Comparison of ENCODE assay signal across 14 cellular contexts in genomic region chr3:169657351-169658124, GRCh38. TPM values are rescaled to one million over a fixed set of nuclear protein-coding genes. Genes with fewer than 3 reads are reported as not detected.
DNase-seq lines count a peak whose midpoint lies in the region; ATAC-seq, FAIRE-seq and TF ChIP-seq lines count a peak whose summit lies in the region.
"Had no signal": no experiment of that assay in that cellular context is flagged by ENCODE, and none has a peak within 500 bp of the region (broad histone marks: within the 10 kb centered on the region; RNA-seq: fewer than 3 reads in every experiment).

No MANE protein-coding gene starts in this region.

- peaks cover 65% of the 10 kb centered on the region for H3K4me1 Mint-ChIP-seq in WTC11

- POLR2A ChIA-PET in WTC11 (lab: Charles Lee) (no interaction called here), OCI-LY7 (lab: Charles Lee) (interaction anchor here (0.6 kb wide), 1 partner anchor 1319 kb away, joined by 3 read pairs; no protein-coding TSS in a partner anchor)

- ATAC-seq in WTC11 (no peak), pancreas (peak; percentile 24 to 47 (median 41)), HG03095 (IDR thresholded peaks at IDR 0.05; ENCODE audit: unreplicated experiment) (no peak), GM21528 (IDR thresholded peaks at IDR 0.05; ENCODE audit: low FRiP score, unreplicated experiment) (no peak)
- ATAC-seq: stimulated activated naive CD8-positive, alpha-beta T cell treated with anti-CD3 and anti-CD28 coated beads, Interleukin-15, Interleukin-2, amounts not matched to agents 100 U/mL and 50 U/mL, for 24 hours had no signal

- intact Hi-C loops in pancreas (cut with DNase I) (no loop called here), vagina (cut with DNase I) (no loop called here), OCI-LY7 (cut with micrococcal nuclease; ENCODE audit: unreplicated experiment) (no loop called here)

- no peaks in the 10 kb centered on the region for H3K36me3 Mint-ChIP-seq in WTC11

- no peaks in the 10 kb centered on the region for H3K9me2 ChIP-seq in OCI-LY7 (ENCODE audit: insufficient read depth, low read length)

- H3K27ac Mint-ChIP-seq in WTC11 = no peak overlapping the region
- H3K27ac Mint-ChIP-seq: T-helper 1 cell treated with Interleukin-12 subunit alpha and Interleukin-12 subunit beta and Interleukin-4 antibody, amounts not matched to agents 30 μg/mL and 1 μg/mL, for 36 hours had no signal

- no peak for TF ChIP-seq POLR2A in vagina (IDR thresholded peaks at IDR 0.05)

- TF ChIP-seq CTCF in WTC11 (IDR thresholded peaks at IDR 0.05) (no peak), pancreas (IDR thresholded peaks at IDR 0.05) (no peak), vagina (IDR thresholded peaks at IDR 0.05) (no peak), OCI-LY7 (conservative IDR thresholded peaks at IDR 0.05; ENCODE audit: low read length) (no peak)

- WGBS in pancreas, 2 donors = 2 to 8% methylated on average over 2 of the region's 2 CpGs

- H3K4me2 ChIP-seq in OCI-LY7 (ENCODE audit: low read length) = no peak overlapping the region

- H3K9me3 ChIP-seq in HAP-1 (no peaks in the 10 kb centered on the region), pancreas (no peaks in the 10 kb centered on the region), vagina (no peaks in the 10 kb centered on the region), OCI-LY7 (ENCODE audit: low read length) (no peaks in the 10 kb centered on the region)

- H2AFZ ChIP-seq in OCI-LY7 (ENCODE audit: low read length) = no peak overlapping the region

- no peaks in the 10 kb centered on the region for H4K20me1 ChIP-seq in OCI-LY7 (ENCODE audit: insufficient read depth, low read length)

- in situ Hi-C loops in HAP-1 (cut with MboI; ENCODE audit: low sequenced_read_pairs) = no loop called here

- H3K9me3 Mint-ChIP-seq in WTC11 = no peaks in the 10 kb centered on the region
- H3K9me3 Mint-ChIP-seq: T-helper 1 cell treated with Interleukin-12 subunit alpha and Interleukin-12 subunit beta and Interleukin-4 antibody, amounts not matched to agents 30 μg/mL and 1 μg/mL, for 36 hours had no signal

- no TSS peak for BruUV-seq in OCI-LY7 (replicated peaks; lab: Mats Ljungman, UMichigan)

- H3K27ac ChIP-seq in pancreas (peak overlapping the region in 2 of 4 donors; percentile 85 to 92), vagina (no peak overlapping the region), OCI-LY7 (ENCODE audit: low read depth, low read length, poor library complexity, severe bottlenecking) (no peak overlapping the region)

- FAIRE-seq in pancreas (lab: Jason Lieb, UNC) = no peak
- FAIRE-seq: GM18507 had no signal

- peaks cover 57% of the 10 kb centered on the region for H3K27me3 Mint-ChIP-seq in WTC11 (ENCODE audit: low read depth)

- DNase-seq in HAP-1 (ENCODE audit: low spot score in 2 of 2) (peak; percentile 73 to 86), NCI-H1417 treated with DMSO at 0.1 percent for 48 hours (lab: John Stamatoyannopoulos, UW) (peak; percentile 96), WTC11 (ENCODE audit: low spot score) (no peak), pancreas (peak in 4 of 6 donors; percentile 26 to 75 (median 58)), vagina (ENCODE audit: extremely low spot score in 2 of 2) (no peak), OCI-LY7 (ENCODE audit: low spot score) (no peak)
- DNase-seq: foreskin melanocyte; midbrain; stimulated activated CD4-positive, alpha-beta T cell treated with anti-CD3 and anti-CD28 coated beads, Interleukin-12 subunit alpha, Interleukin-12 subunit beta, amount 100 ng/mL, for 4 hours had no signal

- no peaks in the 10 kb centered on the region for H3K79me2 ChIP-seq in OCI-LY7 (ENCODE audit: insufficient read depth, low read depth, low read length)

- H3K4me3 Mint-ChIP-seq in WTC11 = peak overlapping the region; percentile 86

- no peaks in the 10 kb centered on the region for H3K27me3 ChIP-seq in HAP-1 (ENCODE audit: low read depth)
- peaks cover 0 to 7% (median 0%) of the 10 kb centered on the region in 4 donors for H3K27me3 ChIP-seq in pancreas
- H3K27me3 ChIP-seq in vagina = no peaks in the 10 kb centered on the region

- H3K4me3 ChIP-seq in HAP-1 (peak overlapping the region; percentile 13), pancreas (peak overlapping the region in 2 of 4 donors; percentile 66 to 75), vagina (peak overlapping the region in 1 of 2 donors; percentile 20), OCI-LY7 (ENCODE audit: low read depth, low read length, poor library complexity, severe bottlenecking) (no peak overlapping the region)

- CTCF ChIA-PET in WTC11 (lab: Charles Lee) = interaction anchor here (3.9 to 4.1 kb wide), 2 partner anchors 11 to 508 kb away, joined by 22 to 26 read pairs; no protein-coding TSS in a partner anchor
- CTCF ChIA-PET in OCI-LY7 (lab: Charles Lee; ENCODE audit: unreplicated experiment) = no interaction called here

- H3K36me3 ChIP-seq in HAP-1 (replicated peaks) (no peaks in the 10 kb centered on the region), pancreas (no peaks in the 10 kb centered on the region), vagina (no peaks in the 10 kb centered on the region), OCI-LY7 (ENCODE audit: insufficient read depth, low read length) (no peaks in the 10 kb centered on the region)

- H3K4me1 ChIP-seq in HAP-1 = peaks cover 57% of the 10 kb centered on the region
- peaks cover 0 to 21% (median 8%) of the 10 kb centered on the region in 3 donors for H3K4me1 ChIP-seq in pancreas
- H3K4me1 ChIP-seq in vagina = peaks cover 23% of the 10 kb centered on the region
- H3K4me1 ChIP-seq in OCI-LY7 (ENCODE audit: insufficient read depth, low read length, poor library complexity, severe bottlenecking) = no peaks in the 10 kb centered on the region

TF ChIP-seq in WTC11, 78 proteins besides CTCF, POLR2A, EP300 and RAD21 (continues in another document):
- TF ChIP-seq CREB1 (CRISPR knock-in tag; IDR thresholded peaks at IDR 0.05) (no peak), HMGXB4 (CRISPR knock-in tag; IDR thresholded peaks at IDR 0.05) (no peak), NR3C1 (CRISPR knock-in tag; conservative IDR thresholded peaks at IDR 0.05; ENCODE audit: low read depth) (no peak), USF2 (CRISPR knock-in tag; IDR thresholded peaks at IDR 0.05) (no peak), ZNF532 (CRISPR knock-in tag; IDR thresholded peaks at IDR 0.05; ENCODE audit: borderline replicate concordance) (no peak), FOXP1 (CRISPR knock-in tag; IDR thresholded peaks at IDR 0.05; ENCODE audit: borderline replicate concordance) (no peak), NR1H2 (CRISPR knock-in tag; IDR thresholded peaks at IDR 0.05) (no peak), CBFB (CRISPR knock-in tag; IDR thresholded peaks at IDR 0.05; ENCODE audit: low read depth) (no peak)

RNA-seq across cellular contexts. Expression of gene MECOM, which starts 6.0 kb away (rescaled TPM):
- 4.1 to 12.5 TPM (median 4.7 TPM) in 3 replicates for total RNA-seq in WTC11 (2021)
- total RNA-seq in pancreas = 10 to 100 TPM; 28.6 to 53.8 (median 47.5) TPM
- polyA plus RNA-seq in pancreas = 10 to 100 TPM in 1 of 2 donors, 1 to 10 TPM in 1; 8.7 to 19.6 TPM
- 16.0 TPM for total RNA-seq in vagina
- not detected in 2 replicates for total RNA-seq in OCI-LY7 (2014; rRNA removed; shearing (Covaris generic))
- not detected in 2 replicates for total RNA-seq in OCI-LY7 (2022)

Comparison
In these comparisons a context has a peak if more than half of its experiments do, and no peak if none do; other contexts are left out.
1. DNase-seq: peak in HAP-1 (2 of 2), NCI-H1417 treated with DMSO at 0.1 percent for 48 hours (single experiment) and pancreas (4 of 6); none in WTC11 (single experiment), vagina (0 of 2) and OCI-LY7 (single experiment).
2. ATAC-seq: peak in pancreas (4 of 4); none in WTC11 (single experiment), HG03095 (single experiment) and GM21528 (single experiment).